Comparison of ENCODE assay signal across 8 cellular contexts in the genomic region with DNA sequence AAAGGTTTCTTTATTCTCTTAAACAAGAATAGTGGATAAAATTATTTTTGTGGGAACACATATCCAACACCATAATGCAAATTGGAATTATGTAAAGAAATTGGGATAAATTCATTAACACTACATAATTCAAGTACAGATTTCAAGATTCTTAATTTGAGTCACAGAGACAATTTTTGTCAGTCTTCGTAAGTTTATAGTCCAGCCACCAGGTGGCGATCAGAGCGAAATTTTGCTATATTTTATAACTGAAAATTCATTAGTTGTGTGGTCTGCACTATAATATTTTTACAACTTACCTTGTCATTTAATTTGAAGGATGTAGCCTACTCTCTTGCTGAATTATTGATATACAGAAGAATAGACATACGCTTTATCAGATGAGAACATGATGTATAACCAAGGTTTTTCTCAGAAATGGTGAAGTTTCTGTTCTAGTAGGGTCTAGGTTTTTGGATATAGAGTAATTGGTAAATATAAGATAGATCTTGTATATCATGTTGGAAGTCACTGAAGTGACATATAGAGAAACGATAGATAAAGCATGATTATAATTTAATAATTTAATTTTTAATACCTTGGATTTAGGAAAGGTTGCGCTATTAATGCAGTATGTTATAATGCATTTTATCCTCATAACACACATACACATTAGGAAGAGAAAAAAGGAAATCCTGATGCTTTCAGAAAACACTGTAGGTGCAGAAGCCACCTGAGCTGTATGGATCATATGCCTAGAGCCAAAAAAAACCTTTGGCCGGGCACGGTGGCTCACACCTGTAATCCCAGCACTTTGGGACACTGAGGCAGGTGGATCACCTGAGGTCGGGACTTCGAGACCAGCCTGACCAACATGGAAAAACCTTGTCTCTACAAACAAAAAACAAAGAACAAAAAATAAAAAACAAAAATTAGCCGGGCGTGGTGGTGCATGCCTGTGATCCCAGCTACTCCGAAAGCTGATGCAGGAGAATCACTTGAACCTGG. TPM values are rescaled to one million over a fixed set of nuclear protein-coding genes. Genes with fewer than 3 reads are reported as not detected.
DNase-seq lines count a peak whose midpoint lies in the region; ATAC-seq and TF ChIP-seq lines count a peak whose summit lies in the region.

No MANE protein-coding gene starts in this region.

- H3K4me3 ChIP-seq in Karpas-422 (ENCODE audit: low read length) (no peak overlapping the region), dorsolateral prefrontal cortex (no peak overlapping the region)

- no peaks in the 10 kb centered on the region for H4K20me1 ChIP-seq in Karpas-422 (ENCODE audit: insufficient read depth, low read depth, low read length)

- H3K27me3 ChIP-seq in Karpas-422 (ENCODE audit: low read length) (no peaks in the 10 kb centered on the region), dorsolateral prefrontal cortex (no peaks in the 10 kb centered on the region)

- H2AFZ ChIP-seq in Karpas-422 (ENCODE audit: low read length), result no peak overlapping the region

- no peak overlapping the region for H3K27ac Mint-ChIP-seq in nephron

- no peak overlapping the region for H3K4me3 Mint-ChIP-seq in nephron

- no peaks in the 10 kb centered on the region for H3K36me3 Mint-ChIP-seq in nephron (ENCODE audit: low read depth)

- no peaks in the 10 kb centered on the region for H3K9me2 ChIP-seq in Karpas-422 (replicated peaks; ENCODE audit: insufficient read depth, low read length)

- no peaks in the 10 kb centered on the region for H3K9me3 ChIP-seq in Karpas-422 (ENCODE audit: low read length)

- H3K36me3 ChIP-seq in Karpas-422 (ENCODE audit: insufficient read depth, low read length), result no peaks in the 10 kb centered on the region

- TF ChIP-seq CTCF in 22Rv1 (IDR thresholded peaks at IDR 0.05) (peak; percentile 82), VCaP (conservative IDR thresholded peaks at IDR 0.05) (peak; percentile 75), dorsolateral prefrontal cortex (IDR thresholded peaks at IDR 0.05 in 54 of 56, conservative IDR thresholded peaks at IDR 0.05 in 2 of 56; ENCODE audit: low read depth in 1 of 56, partially characterized antibody in 56 of 56) (peak; percentile 74 to 97 (median 84)), nephron (IDR thresholded peaks at IDR 0.05; ENCODE audit: unreplicated experiment in 3 of 3) (peak; percentile 81 to 90 (median 83))

- no peaks in the 10 kb centered on the region for H3K4me1 Mint-ChIP-seq in nephron

- H3K9me3 Mint-ChIP-seq in nephron, result no peaks in the 10 kb centered on the region

- no peaks in the 10 kb centered on the region for H3K4me1 ChIP-seq in Karpas-422 (ENCODE audit: low read length)

- no peak overlapping the region for H3K4me2 ChIP-seq in Karpas-422 (ENCODE audit: low read depth, low read length, poor library complexity, severe bottlenecking)

- no peaks in the 10 kb centered on the region for H3K79me2 ChIP-seq in Karpas-422 (ENCODE audit: low read length)

- H3K9ac ChIP-seq in Karpas-422 (ENCODE audit: low read length), result no peak overlapping the region

- intact Hi-C loops in dorsolateral prefrontal cortex (cut with DNase I), result loop anchor here (5.0 kb wide), 2 partner anchors 108 to 358 kb away; no protein-coding TSS in a partner anchor

- H3K27me3 Mint-ChIP-seq in nephron (ENCODE audit: low read depth), result no peaks in the 10 kb centered on the region

- DNase-seq in ELR (ENCODE audit: low read depth), result peak; percentile 64
- DNase-seq in Karpas-422, result peak; percentile 72
- peak in 3 of 10 donors; percentile 8 to 28 (median 26) for DNase-seq in dorsolateral prefrontal cortex
- DNase-seq in HK-2 (ENCODE audit: unreplicated experiment), result no peak

- H3K27ac ChIP-seq in 22Rv1 (no peak overlapping the region), Karpas-422 (ENCODE audit: low read length) (no peak overlapping the region), VCaP (no peak overlapping the region), dorsolateral prefrontal cortex (no peak overlapping the region)

- no peak for ATAC-seq in HG03460 (IDR thresholded peaks at IDR 0.05; ENCODE audit: unreplicated experiment)

RNA-seq across cellular contexts. Expression of a gene that starts 31.7 kb away (rescaled TPM):
- total RNA-seq in Karpas-422 (2014; rRNA removed; shearing (Covaris generic); ENCODE audit: low replicate concordance), result not detected in 2 replicates
- 10 to 100 TPM; 22.7 to 95.4 (median 43.5) TPM for total RNA-seq in dorsolateral prefrontal cortex

RNA-seq across cellular contexts. Expression of a gene that starts 58.2 kb away (rescaled TPM):
- not detected in 2 replicates for total RNA-seq in Karpas-422 (2014; rRNA removed; shearing (Covaris generic); ENCODE audit: low replicate concordance)
- total RNA-seq in dorsolateral prefrontal cortex, result 10 to 100 TPM; 18.4 to 75.5 (median 31.6) TPM

Comparison
In these comparisons a context has a peak if more than half of its experiments do, and no peak if none do; other contexts are left out.
1. RNA of a gene that starts 31.7 kb away (total RNA-seq): 22.7 to 95.4 TPM in dorsolateral prefrontal cortex; not detected in Karpas-422; every median in the first group is over 10 times any median in the second.
2. RNA of a gene that starts 58.2 kb away (total RNA-seq): 18.4 to 75.5 TPM in dorsolateral prefrontal cortex; not detected in Karpas-422; every median in the first group is over 10 times any median in the second.
3. Peak in every context shown above with its lines, with median percentiles within 50 percentile points of each other: CTCF ChIP-seq.